ENCODE assay signal across 23 cellular contexts in the genomic region with DNA sequence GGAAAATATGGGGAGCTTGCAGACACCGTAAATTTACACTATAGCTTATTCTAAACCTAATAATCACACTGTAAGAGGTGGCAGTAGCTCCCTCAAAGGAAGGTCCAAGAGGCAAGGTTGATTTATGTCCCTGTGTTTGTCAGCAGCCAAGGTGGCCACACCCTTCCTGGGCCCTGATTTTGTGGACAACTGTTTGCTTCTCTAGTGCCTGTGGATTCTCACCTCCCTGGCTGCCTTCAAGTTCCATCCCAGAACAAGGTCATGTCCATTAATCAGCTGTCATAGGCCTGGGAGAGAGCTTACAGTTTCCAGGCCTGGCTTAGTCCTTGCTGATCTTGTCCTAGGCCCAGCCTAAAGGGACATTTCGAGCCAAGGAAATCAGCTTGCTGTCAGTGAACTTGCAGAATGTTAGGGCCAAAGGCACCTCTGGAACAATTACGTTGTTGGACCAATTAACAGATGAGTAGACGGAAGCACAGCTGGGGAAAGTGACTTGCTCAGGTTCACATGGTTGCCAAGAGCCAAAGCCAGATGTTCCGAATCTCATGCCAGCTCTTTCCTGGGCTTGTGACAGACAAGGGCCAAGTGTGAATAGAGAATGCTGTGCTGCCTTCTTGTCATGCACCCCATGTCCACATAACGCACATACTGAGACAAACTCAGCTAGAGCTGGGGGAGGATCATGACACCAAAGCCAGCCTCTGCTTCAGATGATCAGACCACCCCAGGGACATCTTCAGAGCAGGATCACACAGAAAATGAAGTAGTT.
"Had no signal": no experiment of that assay in that cellular context is flagged by ENCODE, and none has a peak within 500 bp of the region (broad histone marks: within the 10 kb centered on the region; RNA-seq: fewer than 3 reads in every experiment).

No MANE protein-coding gene starts in this region.

- H3K9me3 Mint-ChIP-seq: activated CD4-positive, alpha-beta memory T cell treated with anti-CD3 and anti-CD28 coated beads, Interleukin-2, amount 10 ng/mL, durations not matched to agents 7 days and 5 days; activated T-cell treated with anti-CD3 and anti-CD28 coated beads, Interleukin-2, amount 50 U/mL, for 24 hours had no signal

- DNase-seq: activated CD4-positive, alpha-beta memory T cell treated with anti-CD3 and anti-CD28 coated beads, Interleukin-2, amount 10 ng/mL, durations not matched to agents 7 days and 5 days; activated CD4-positive, alpha-beta T cell treated with anti-CD3 and anti-CD28 coated beads for 4 hours; activated gamma-delta T cell treated with Interleukin-2 at 50 U/mL for 16 hours; activated T-cell treated with anti-CD3 and anti-CD28 coated beads, Interleukin-2, amount 50 U/mL, for 24 hours; amniotic stem cell; effector CD4-positive, alpha-beta T cell; head of caudate nucleus; left cardiac atrium; naive B cell; retina; stimulated activated CD4-positive, alpha-beta T cell treated with anti-CD3 and anti-CD28 coated beads, Interleukin-15, amount 100 ng/mL, for 24 hours; stimulated activated CD4-positive, alpha-beta T cell treated with anti-CD3 and anti-CD28 coated beads, Interleukin-4, amount 100 ng/mL, for 1 hour; stimulated activated naive B cell treated with anti-CD40 and anti-IgM and Interleukin-4, amounts not matched to agents 10 μg/mL and 1 μg/mL and 100 μg/mL, for 72 hours; T-helper 17 cell; tibial artery; uterus had no signal

- H3K27ac ChIP-seq: coronary artery, neutrophil, skin epidermis, tibial artery, uterus had no signal

- H3K4me3 Mint-ChIP-seq: activated CD4-positive, alpha-beta memory T cell treated with anti-CD3 and anti-CD28 coated beads, Interleukin-2, amount 10 ng/mL, durations not matched to agents 7 days and 5 days; activated naive CD8-positive, alpha-beta T cell; activated T-cell treated with anti-CD3 and anti-CD28 coated beads, Interleukin-2, amount 50 U/mL, for 24 hours; central memory CD8-positive, alpha-beta T cell; naive B cell; stimulated activated naive B cell treated with anti-CD40 and anti-IgM and Interleukin-4, amounts not matched to agents 10 μg/mL and 1 μg/mL and 100 μg/mL, for 72 hours; T-helper 17 cell; WTC11 had no signal

- H3K27ac Mint-ChIP-seq: activated CD4-positive, alpha-beta memory T cell treated with anti-CD3 and anti-CD28 coated beads, Interleukin-2, amount 10 ng/mL, durations not matched to agents 7 days and 5 days; activated naive CD8-positive, alpha-beta T cell; activated T-cell treated with anti-CD3 and anti-CD28 coated beads, Interleukin-2, amount 50 U/mL, for 24 hours; naive B cell; stimulated activated naive B cell treated with anti-CD40 and anti-IgM and Interleukin-4, amounts not matched to agents 10 μg/mL and 1 μg/mL and 100 μg/mL, for 72 hours; T-helper 17 cell; WTC11 had no signal

- H3K36me3 Mint-ChIP-seq: activated naive CD8-positive, alpha-beta T cell; naive B cell; stimulated activated naive B cell treated with anti-CD40 and anti-IgM and Interleukin-4, amounts not matched to agents 10 μg/mL and 1 μg/mL and 100 μg/mL, for 72 hours; WTC11 had no signal

- H3K4me3 ChIP-seq: coronary artery, esophagus muscularis mucosa, skin epidermis, tibial artery, uterus had no signal

- H3K36me3 ChIP-seq: esophagus muscularis mucosa, neutrophil, tibial artery, uterus had no signal

- H3K4me1 Mint-ChIP-seq: activated CD4-positive, alpha-beta memory T cell treated with anti-CD3 and anti-CD28 coated beads, Interleukin-2, amount 10 ng/mL, durations not matched to agents 7 days and 5 days; central memory CD8-positive, alpha-beta T cell; naive B cell; stimulated activated naive B cell treated with anti-CD40 and anti-IgM and Interleukin-4, amounts not matched to agents 10 μg/mL and 1 μg/mL and 100 μg/mL, for 72 hours; T-helper 17 cell had no signal

- H3K4me1 ChIP-seq: uterus had no signal

- H3K9me3 ChIP-seq: esophagus muscularis mucosa, neutrophil, tibial artery, uterus had no signal

- ATAC-seq: stimulated activated naive B cell treated with anti-CD40 and anti-IgM and Interleukin-4, amounts not matched to agents 10 μg/mL and 1 μg/mL and 100 μg/mL, for 72 hours; T-helper 17 cell had no signal

- H3K27me3 ChIP-seq: esophagus muscularis mucosa, neutrophil, tibial artery, uterus had no signal

- H3K27me3 Mint-ChIP-seq: activated CD4-positive, alpha-beta memory T cell treated with anti-CD3 and anti-CD28 coated beads, Interleukin-2, amount 10 ng/mL, durations not matched to agents 7 days and 5 days; central memory CD8-positive, alpha-beta T cell; naive B cell had no signal
